30 cellular contexts compared by ENCODE assay signal in the genomic region with DNA sequence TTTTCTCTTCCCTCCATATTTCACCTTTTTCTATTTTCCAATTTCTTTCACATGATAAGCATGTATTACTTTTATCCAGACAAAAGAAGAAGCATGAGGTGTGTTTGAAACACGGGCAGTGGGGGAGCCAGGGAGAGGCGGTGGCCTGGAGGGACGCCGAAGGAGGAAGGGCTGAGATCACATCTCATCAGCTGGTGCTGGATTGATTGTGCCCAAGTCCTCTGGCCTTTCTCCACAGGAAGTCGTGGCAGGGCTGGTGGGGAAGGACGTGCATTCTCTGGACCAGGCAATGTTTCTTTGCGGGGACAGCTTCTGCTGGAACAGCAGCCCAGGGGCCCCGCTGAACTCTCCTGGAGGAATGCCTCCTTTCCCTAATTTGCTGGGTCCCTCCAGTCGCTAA.
DNase-seq lines count a peak whose midpoint lies in the region; ATAC-seq, FAIRE-seq and TF ChIP-seq lines count a peak whose summit lies in the region.
"Had no signal": no experiment of that assay in that cellular context is flagged by ENCODE, and none has a peak within 500 bp of the region (broad histone marks: within the 10 kb centered on the region; RNA-seq: fewer than 3 reads in every experiment).

No MANE protein-coding gene starts in this region.

- no peak overlapping the region for H3K4me3 ChIP-seq in dorsolateral prefrontal cortex
- H3K4me3 ChIP-seq: adrenal gland, GM12878, hepatocyte, right atrium auricular region, testis, vagina had no signal

- TF ChIP-seq CTCF in WTC11 (IDR thresholded peaks at IDR 0.05) (no peak), dorsolateral prefrontal cortex (IDR thresholded peaks at IDR 0.05 in 54 of 56, conservative IDR thresholded peaks at IDR 0.05 in 2 of 56; ENCODE audit: low read depth in 1 of 56, partially characterized antibody in 56 of 56) (no peak)

- FAIRE-seq in urothelium cell line (lab: Jason Lieb, UNC), result peak; percentile 88
- FAIRE-seq: GM12878 had no signal

- peak overlapping the region in 1 of 59 donors; percentile 18 for H3K27ac ChIP-seq in dorsolateral prefrontal cortex
- H3K27ac ChIP-seq: adrenal gland, hepatocyte, parathyroid adenoma, right atrium auricular region, testis, vagina, VCaP had no signal

- intact Hi-C loops in dorsolateral prefrontal cortex (cut with DNase I), result no loop called here

- no peaks in the 10 kb centered on the region for H3K27me3 Mint-ChIP-seq in WTC11 (ENCODE audit: low read depth)
- H3K27me3 Mint-ChIP-seq: activated naive CD4-positive, alpha-beta T cell treated with anti-CD3 and anti-CD28 coated beads, Interleukin-2, amount 10 ng/mL, durations not matched to agents 7 days and 5 days had no signal

- peaks cover 5% of the 10 kb centered on the region for H3K4me1 Mint-ChIP-seq in WTC11
- H3K4me1 Mint-ChIP-seq: activated naive CD4-positive, alpha-beta T cell treated with anti-CD3 and anti-CD28 coated beads, Interleukin-2, amount 10 ng/mL, durations not matched to agents 7 days and 5 days; nephron had no signal

- ATAC-seq in WTC11 (peak; percentile 52), GM21447 (IDR thresholded peaks at IDR 0.05; ENCODE audit: unreplicated experiment) (no peak)
- ATAC-seq: activated CD8-positive, alpha-beta T cell treated with anti-CD3 and anti-CD28 coated beads, Interleukin-2, amount 10 ng/mL, durations not matched to agents 7 days and 5 days; GM12878; left cardiac atrium; SK-N-SH treated with all-trans-retinoic acid at 6 μM for 48 hours; stimulated activated naive CD8-positive, alpha-beta T cell treated with anti-CD3 and anti-CD28 coated beads, Interleukin-15, Interleukin-2, amounts not matched to agents 100 U/mL and 50 U/mL, for 24 hours had no signal

- H3K36me3 Mint-ChIP-seq in WTC11, result no peaks in the 10 kb centered on the region
- H3K36me3 Mint-ChIP-seq: brain had no signal

- POLR2A ChIA-PET in WTC11 (lab: Charles Lee), result no interaction called here

- no peaks in the 10 kb centered on the region for H3K27me3 ChIP-seq in dorsolateral prefrontal cortex
- H3K27me3 ChIP-seq: adrenal gland, hepatocyte, right atrium auricular region, testis, vagina had no signal

- H3K4me3 Mint-ChIP-seq in WTC11, result no peak overlapping the region
- H3K4me3 Mint-ChIP-seq: activated CD8-positive, alpha-beta T cell treated with anti-CD3 and anti-CD28 coated beads, Interleukin-2, amount 10 ng/mL, durations not matched to agents 7 days and 5 days; activated naive CD4-positive, alpha-beta T cell treated with anti-CD3 and anti-CD28 coated beads, Interleukin-2, amount 10 ng/mL, durations not matched to agents 7 days and 5 days; nephron had no signal

- H3K9me3 Mint-ChIP-seq in WTC11, result peaks cover 7% of the 10 kb centered on the region
- H3K9me3 Mint-ChIP-seq: activated naive CD4-positive, alpha-beta T cell treated with anti-CD3 and anti-CD28 coated beads, Interleukin-2, amount 10 ng/mL, durations not matched to agents 7 days and 5 days; brain; nephron had no signal

- H3K27ac Mint-ChIP-seq in WTC11, result no peak overlapping the region
- H3K27ac Mint-ChIP-seq: activated CD8-positive, alpha-beta T cell treated with anti-CD3 and anti-CD28 coated beads, Interleukin-2, amount 10 ng/mL, durations not matched to agents 7 days and 5 days; activated naive CD4-positive, alpha-beta T cell treated with anti-CD3 and anti-CD28 coated beads, Interleukin-2, amount 10 ng/mL, durations not matched to agents 7 days and 5 days; nephron had no signal

- CTCF ChIA-PET in WTC11 (lab: Charles Lee), result interaction anchor here (1.0 to 1.3 kb wide), 3 partner anchors 16 to 68 kb away, joined by 3 to 4 read pairs (median 3); no protein-coding TSS in a partner anchor

- DNase-seq in NCI-H146 (lab: John Stamatoyannopoulos, UW) (peak; percentile 5), WTC11 (ENCODE audit: low spot score) (no peak), mesenteric fat pad (ENCODE audit: low spot score) (peak; percentile 26), urothelium cell line (ENCODE audit: low spot score) (no peak), dorsolateral prefrontal cortex (no peak), kidney tubule cell (ENCODE audit: low spot score) (no peak)
- DNase-seq: activated CD4-positive, alpha-beta T cell treated with anti-CD3 and anti-CD28 coated beads for 4 hours; activated CD8-positive, alpha-beta T cell treated with anti-CD3 and anti-CD28 coated beads, Interleukin-2, amount 10 ng/mL, durations not matched to agents 7 days and 5 days; activated naive CD4-positive, alpha-beta T cell treated with anti-CD3 and anti-CD28 coated beads, Interleukin-2, amount 10 ng/mL, durations not matched to agents 7 days and 5 days; adrenal gland; DMS153; left cardiac atrium; NCI-H1092 treated with DMSO at 0.1 percent for 48 hours; NCI-H2029; NCI-H526 treated with DMSO at 0.1 percent for 48 hours; Right ventricle myocardium superior; small intestine; stimulated activated naive CD8-positive, alpha-beta T cell treated with anti-CD3 and anti-CD28 coated beads, Interleukin-15, Interleukin-2, amounts not matched to agents 100 U/mL and 50 U/mL, for 24 hours; T-helper 2 cell; testis had no signal

TF ChIP-seq in WTC11, 78 proteins besides CTCF, POLR2A, EP300 and RAD21 (continues in another document):
- no peak for TF ChIP-seq PRRX2 (CRISPR knock-in tag; IDR thresholded peaks at IDR 0.05)
- TF ChIP-seq KAT7 (CRISPR knock-in tag; IDR thresholded peaks at IDR 0.05; ENCODE audit: borderline replicate concordance), result no peak
- no peak for TF ChIP-seq NR1H2 (CRISPR knock-in tag; IDR thresholded peaks at IDR 0.05)
- TF ChIP-seq, protein P1, sequence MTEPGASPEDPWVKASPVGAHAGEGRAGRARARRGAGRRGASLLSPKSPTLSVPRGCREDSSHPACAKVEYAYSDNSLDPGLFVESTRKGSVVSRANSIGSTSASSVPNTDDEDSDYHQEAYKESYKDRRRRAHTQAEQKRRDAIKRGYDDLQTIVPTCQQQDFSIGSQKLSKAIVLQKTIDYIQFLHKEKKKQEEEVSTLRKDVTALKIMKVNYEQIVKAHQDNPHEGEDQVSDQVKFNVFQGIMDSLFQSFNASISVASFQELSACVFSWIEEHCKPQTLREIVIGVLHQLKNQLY (CRISPR knock-in tag; IDR thresholded peaks at IDR 0.05), result no peak
- no peak for TF ChIP-seq SMAD3 (CRISPR knock-in tag; IDR thresholded peaks at IDR 0.05; ENCODE audit: borderline replicate concordance)
- TF ChIP-seq, protein P2, sequence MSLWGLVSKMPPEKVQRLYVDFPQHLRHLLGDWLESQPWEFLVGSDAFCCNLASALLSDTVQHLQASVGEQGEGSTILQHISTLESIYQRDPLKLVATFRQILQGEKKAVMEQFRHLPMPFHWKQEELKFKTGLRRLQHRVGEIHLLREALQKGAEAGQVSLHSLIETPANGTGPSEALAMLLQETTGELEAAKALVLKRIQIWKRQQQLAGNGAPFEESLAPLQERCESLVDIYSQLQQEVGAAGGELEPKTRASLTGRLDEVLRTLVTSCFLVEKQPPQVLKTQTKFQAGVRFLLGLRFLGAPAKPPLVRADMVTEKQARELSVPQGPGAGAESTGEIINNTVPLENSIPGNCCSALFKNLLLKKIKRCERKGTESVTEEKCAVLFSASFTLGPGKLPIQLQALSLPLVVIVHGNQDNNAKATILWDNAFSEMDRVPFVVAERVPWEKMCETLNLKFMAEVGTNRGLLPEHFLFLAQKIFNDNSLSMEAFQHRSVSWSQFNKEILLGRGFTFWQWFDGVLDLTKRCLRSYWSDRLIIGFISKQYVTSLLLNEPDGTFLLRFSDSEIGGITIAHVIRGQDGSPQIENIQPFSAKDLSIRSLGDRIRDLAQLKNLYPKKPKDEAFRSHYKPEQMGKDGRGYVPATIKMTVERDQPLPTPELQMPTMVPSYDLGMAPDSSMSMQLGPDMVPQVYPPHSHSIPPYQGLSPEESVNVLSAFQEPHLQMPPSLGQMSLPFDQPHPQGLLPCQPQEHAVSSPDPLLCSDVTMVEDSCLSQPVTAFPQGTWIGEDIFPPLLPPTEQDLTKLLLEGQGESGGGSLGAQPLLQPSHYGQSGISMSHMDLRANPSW (CRISPR knock-in tag; conservative IDR thresholded peaks at IDR 0.05; ENCODE audit: low read depth), result no peak
- no peak for TF ChIP-seq FOXP1 (CRISPR knock-in tag; IDR thresholded peaks at IDR 0.05; ENCODE audit: borderline replicate concordance)
- TF ChIP-seq ZNF121 (CRISPR knock-in tag; IDR thresholded peaks at IDR 0.05), result no peak
- TF ChIP-seq ATF1 (CRISPR knock-in tag; IDR thresholded peaks at IDR 0.05), result no peak
- TF ChIP-seq, protein P3, sequence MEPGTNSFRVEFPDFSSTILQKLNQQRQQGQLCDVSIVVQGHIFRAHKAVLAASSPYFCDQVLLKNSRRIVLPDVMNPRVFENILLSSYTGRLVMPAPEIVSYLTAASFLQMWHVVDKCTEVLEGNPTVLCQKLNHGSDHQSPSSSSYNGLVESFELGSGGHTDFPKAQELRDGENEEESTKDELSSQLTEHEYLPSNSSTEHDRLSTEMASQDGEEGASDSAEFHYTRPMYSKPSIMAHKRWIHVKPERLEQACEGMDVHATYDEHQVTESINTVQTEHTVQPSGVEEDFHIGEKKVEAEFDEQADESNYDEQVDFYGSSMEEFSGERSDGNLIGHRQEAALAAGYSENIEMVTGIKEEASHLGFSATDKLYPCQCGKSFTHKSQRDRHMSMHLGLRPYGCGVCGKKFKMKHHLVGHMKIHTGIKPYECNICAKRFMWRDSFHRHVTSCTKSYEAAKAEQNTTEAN (CRISPR knock-in tag; IDR thresholded peaks at IDR 0.05), result no peak
- TF ChIP-seq ZNF396 (CRISPR knock-in tag; IDR thresholded peaks at IDR 0.05; ENCODE audit: borderline replicate concordance), result no peak
- no peak for TF ChIP-seq ZBTB21 (CRISPR knock-in tag; IDR thresholded peaks at IDR 0.05; ENCODE audit: borderline replicate concordance)
- TF ChIP-seq SP1 (CRISPR knock-in tag; conservative IDR thresholded peaks at IDR 0.05), result no peak
- TF ChIP-seq, protein P4, sequence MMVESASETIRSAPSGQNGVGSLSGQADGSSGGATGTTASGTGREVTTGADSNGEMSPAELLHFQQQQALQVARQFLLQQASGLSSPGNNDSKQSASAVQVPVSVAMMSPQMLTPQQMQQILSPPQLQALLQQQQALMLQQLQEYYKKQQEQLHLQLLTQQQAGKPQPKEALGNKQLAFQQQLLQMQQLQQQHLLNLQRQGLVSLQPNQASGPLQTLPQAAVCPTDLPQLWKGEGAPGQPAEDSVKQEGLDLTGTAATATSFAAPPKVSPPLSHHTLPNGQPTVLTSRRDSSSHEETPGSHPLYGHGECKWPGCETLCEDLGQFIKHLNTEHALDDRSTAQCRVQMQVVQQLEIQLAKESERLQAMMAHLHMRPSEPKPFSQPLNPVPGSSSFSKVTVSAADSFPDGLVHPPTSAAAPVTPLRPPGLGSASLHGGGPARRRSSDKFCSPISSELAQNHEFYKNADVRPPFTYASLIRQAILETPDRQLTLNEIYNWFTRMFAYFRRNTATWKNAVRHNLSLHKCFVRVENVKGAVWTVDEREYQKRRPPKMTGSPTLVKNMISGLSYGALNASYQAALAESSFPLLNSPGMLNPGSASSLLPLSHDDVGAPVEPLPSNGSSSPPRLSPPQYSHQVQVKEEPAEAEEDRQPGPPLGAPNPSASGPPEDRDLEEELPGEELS (CRISPR knock-in tag; IDR thresholded peaks at IDR 0.05), result no peak
- no peak for TF ChIP-seq HMGA2 (CRISPR knock-in tag; IDR thresholded peaks at IDR 0.05)
- no peak for TF ChIP-seq JUN (CRISPR knock-in tag; IDR thresholded peaks at IDR 0.05)
- no peak for TF ChIP-seq CBFB (CRISPR knock-in tag; IDR thresholded peaks at IDR 0.05; ENCODE audit: low read depth)

Comparison
In these comparisons a context has a peak if more than half of its experiments do, and no peak if none do; other contexts are left out.
1. DNase-seq: peak in NCI-H146 (single experiment) and mesenteric fat pad (single experiment); none in WTC11 (single experiment), urothelium cell line (single experiment), dorsolateral prefrontal cortex (0 of 10) and kidney tubule cell (single experiment).